In genomic region chr16:58099097-58099955, GRCh38 we compare ENCODE assay signal across 23 cellular contexts.
"Had no signal": no experiment of that assay in that cellular context is flagged by ENCODE, and none has a peak within 500 bp of the region (broad histone marks: within the 10 kb centered on the region; RNA-seq: fewer than 3 reads in every experiment).

No MANE protein-coding gene starts in this region.

- H3K27ac Mint-ChIP-seq: activated naive CD4-positive, alpha-beta T cell treated with anti-CD3 and anti-CD28 coated beads, Interleukin-2, amount 50 U/mL, for 24 hours; T-cell; WTC11 had no signal

- H3K36me3 ChIP-seq: neutrophil, ovary, prostate gland, thyroid gland had no signal

- H3K4me1 ChIP-seq: foreskin keratinocyte, prostate gland had no signal

- H3K4me3 Mint-ChIP-seq: activated naive CD4-positive, alpha-beta T cell treated with anti-CD3 and anti-CD28 coated beads, Interleukin-2, amount 50 U/mL, for 24 hours; naive thymus-derived CD8-positive, alpha-beta T cell; T-cell; WTC11 had no signal

- ATAC-seq: left colon; naive thymus-derived CD8-positive, alpha-beta T cell; stimulated activated naive CD8-positive, alpha-beta T cell treated with anti-CD3 and anti-CD28 coated beads, Interleukin-15, Interleukin-2, amounts not matched to agents 100 U/mL and 50 U/mL, for 24 hours; T-cell; WTC11 had no signal

- H3K36me3 Mint-ChIP-seq: activated naive CD4-positive, alpha-beta T cell treated with anti-CD3 and anti-CD28 coated beads, Interleukin-2, amount 50 U/mL, for 24 hours; brain; naive thymus-derived CD8-positive, alpha-beta T cell; T-cell; WTC11 had no signal

- H3K27me3 ChIP-seq: foreskin keratinocyte, neutrophil, ovary, thyroid gland had no signal

- H3K9me3 ChIP-seq: neutrophil, ovary, prostate gland, thyroid gland had no signal

- H3K27ac ChIP-seq: foreskin keratinocyte, neutrophil, ovary, prostate gland, thyroid gland had no signal

- DNase-seq: activated gamma-delta T cell treated with Interleukin-2 at 50 U/mL for 16 hours; activated T-cell treated with anti-CD3 and anti-CD28 coated beads, Interleukin-2, amount 50 U/mL, for 1 hour; anterior cingulate cortex; caudate nucleus; dermis blood vessel endothelial cell; effector CD8-positive, alpha-beta T cell; erythroblast; glutamatergic neuron; hippocampal formation; left colon; naive thymus-derived CD8-positive, alpha-beta T cell; ovary; stimulated activated CD4-positive, alpha-beta T cell treated with anti-CD3 and anti-CD28 coated beads, Interleukin-12 subunit alpha, Interleukin-12 subunit beta, amount 100 ng/mL, for 4 hours; stimulated activated CD4-positive, alpha-beta T cell treated with anti-CD3 and anti-CD28 coated beads, Interleukin-4, amount 100 ng/mL, for 4 hours; stimulated activated naive CD8-positive, alpha-beta T cell treated with anti-CD3 and anti-CD28 coated beads, Interleukin-15, Interleukin-2, amounts not matched to agents 100 U/mL and 50 U/mL, for 24 hours; T-cell had no signal

- H3K9me3 Mint-ChIP-seq: activated naive CD4-positive, alpha-beta T cell treated with anti-CD3 and anti-CD28 coated beads, Interleukin-2, amount 50 U/mL, for 24 hours; naive thymus-derived CD8-positive, alpha-beta T cell; T-cell; WTC11 had no signal

- H3K4me3 ChIP-seq: ovary, prostate gland, thyroid gland had no signal
